ENCODE assay signal across 27 cellular contexts in the genomic region with DNA sequence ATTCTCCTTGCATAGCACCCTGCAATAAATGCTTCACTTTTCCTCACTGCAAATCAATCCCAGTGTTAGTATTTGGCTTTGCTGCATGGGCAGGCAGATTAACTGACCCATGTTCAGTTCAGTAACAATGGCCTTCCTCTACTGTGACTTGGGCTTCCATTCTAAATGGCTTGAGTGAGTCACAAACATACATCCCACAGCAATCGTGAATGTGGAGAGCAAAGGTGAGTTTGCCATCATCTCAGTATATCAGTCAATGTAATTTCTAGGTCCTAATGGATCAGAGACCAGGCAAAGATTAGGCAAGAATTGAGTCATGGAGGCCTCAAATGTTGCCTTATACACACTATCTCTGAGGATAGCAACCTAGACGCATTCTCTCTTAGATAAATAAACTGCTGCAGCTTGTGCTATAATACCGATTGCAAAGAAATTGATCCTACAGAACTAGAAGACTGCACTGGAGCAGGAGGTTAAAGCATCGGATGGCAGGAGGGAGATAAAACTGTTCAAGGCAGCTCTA. TPM values are rescaled to one million over a fixed set of nuclear protein-coding genes. Genes with fewer than 3 reads are reported as not detected.
"Had no signal": no experiment of that assay in that cellular context is flagged by ENCODE, and none has a peak within 500 bp of the region (broad histone marks: within the 10 kb centered on the region; RNA-seq: fewer than 3 reads in every experiment).

No MANE protein-coding gene starts in this region.

- H3K36me3 ChIP-seq: esophagus muscularis mucosa, gastroesophageal sphincter, heart left ventricle, lower lobe of right lung, prostate gland, right atrium auricular region, sigmoid colon, suprapubic skin, transverse colon, upper lobe of right lung, uterus had no signal

- H3K9me3 ChIP-seq: prostate gland, suprapubic skin, upper lobe of right lung had no signal

- H3K4me1 Mint-ChIP-seq: endodermal cell, natural killer cell, neural crest cell had no signal

- H3K79me2 ChIP-seq: hepatocyte, parathyroid adenoma had no signal

- ATAC-seq: foreskin keratinocyte; gastroesophageal sphincter; heart left ventricle; left cardiac atrium; left ventricle myocardium superior; lower lobe of right lung; natural killer cell; stimulated activated naive CD8-positive, alpha-beta T cell treated with anti-CD3 and anti-CD28 coated beads, Interleukin-15, amount 100 ng/mL, for 72 hours; upper lobe of right lung had no signal

- H2AFZ ChIP-seq: hepatocyte, parathyroid adenoma had no signal

- H3K9ac ChIP-seq: parathyroid adenoma had no signal

- H3K27me3 ChIP-seq: esophagus muscularis mucosa, foreskin keratinocyte, gastroesophageal sphincter, heart left ventricle, hepatocyte, right atrium auricular region, sigmoid colon, suprapubic skin, transverse colon, upper lobe of right lung, uterus had no signal

- H3K27me3 Mint-ChIP-seq: dendritic cell treated with granulocyte-macrophage colony-stimulating factor and Interleukin-4, amounts not matched to agents 40 ng/mL and 50 ng/mL, for 4 days had no signal

- H3K4me3 ChIP-seq: esophagus muscularis mucosa, gastroesophageal sphincter, heart left ventricle, hepatocyte, lower lobe of right lung, prostate gland, right atrium auricular region, sigmoid colon, suprapubic skin, transverse colon, upper lobe of right lung, uterus had no signal

- H3K4me2 ChIP-seq: hepatocyte had no signal

- H3K4me3 Mint-ChIP-seq: dendritic cell treated with granulocyte-macrophage colony-stimulating factor and Interleukin-4, amounts not matched to agents 40 ng/mL and 50 ng/mL, for 4 days; endodermal cell; natural killer cell; neural crest cell; stimulated activated naive CD8-positive, alpha-beta T cell treated with anti-CD3 and anti-CD28 coated beads, Interleukin-15, amount 100 ng/mL, for 72 hours had no signal

- H3K4me1 ChIP-seq: esophagus muscularis mucosa, foreskin keratinocyte, gastroesophageal sphincter, lower lobe of right lung, parathyroid adenoma, prostate gland, right atrium auricular region, sigmoid colon, suprapubic skin, transverse colon, upper lobe of right lung, uterus had no signal

- H3K27ac ChIP-seq: esophagus muscularis mucosa, foreskin keratinocyte, gastroesophageal sphincter, heart left ventricle, hepatocyte, lower lobe of right lung, parathyroid adenoma, prostate gland, right atrium auricular region, sigmoid colon, suprapubic skin, transverse colon, upper lobe of right lung, uterus had no signal

- H3K27ac Mint-ChIP-seq: dendritic cell treated with granulocyte-macrophage colony-stimulating factor and Interleukin-4, amounts not matched to agents 40 ng/mL and 50 ng/mL, for 4 days; endodermal cell; natural killer cell had no signal

- DNase-seq: cerebellar nuclear complex; effector CD8-positive, alpha-beta T cell; endodermal cell; foreskin keratinocyte; heart left ventricle; left cardiac atrium; left ventricle myocardium superior; lower lobe of right lung; natural killer cell; sigmoid colon; stimulated activated CD8-positive, alpha-beta memory T cell treated with anti-CD3 and anti-CD28 coated beads, Interleukin-4, amount 100 ng/mL, for 48 hours; stimulated activated naive CD4-positive, alpha-beta T cell; stimulated activated naive CD8-positive, alpha-beta T cell treated with anti-CD3 and anti-CD28 coated beads, Interleukin-15, amount 100 ng/mL, for 72 hours; transverse colon; upper lobe of right lung; uterus had no signal

RNA-seq across cellular contexts. Expression of gene ATP8B4, which starts 8.3 kb away (rescaled TPM):
- total RNA-seq: epithelial cell of proximal tubule, foreskin keratinocyte, neural crest cell had no signal
- polyA plus RNA-seq: foreskin keratinocyte had no signal

RNA-seq across cellular contexts. Expression of gene SLC27A2, which starts 54.7 kb away (rescaled TPM):
- total RNA-seq: left ventricle myocardium superior, osteoblast, right atrium auricular region had no signal
